Comparison of ENCODE assay signal across 8 cellular contexts in the genomic region with DNA sequence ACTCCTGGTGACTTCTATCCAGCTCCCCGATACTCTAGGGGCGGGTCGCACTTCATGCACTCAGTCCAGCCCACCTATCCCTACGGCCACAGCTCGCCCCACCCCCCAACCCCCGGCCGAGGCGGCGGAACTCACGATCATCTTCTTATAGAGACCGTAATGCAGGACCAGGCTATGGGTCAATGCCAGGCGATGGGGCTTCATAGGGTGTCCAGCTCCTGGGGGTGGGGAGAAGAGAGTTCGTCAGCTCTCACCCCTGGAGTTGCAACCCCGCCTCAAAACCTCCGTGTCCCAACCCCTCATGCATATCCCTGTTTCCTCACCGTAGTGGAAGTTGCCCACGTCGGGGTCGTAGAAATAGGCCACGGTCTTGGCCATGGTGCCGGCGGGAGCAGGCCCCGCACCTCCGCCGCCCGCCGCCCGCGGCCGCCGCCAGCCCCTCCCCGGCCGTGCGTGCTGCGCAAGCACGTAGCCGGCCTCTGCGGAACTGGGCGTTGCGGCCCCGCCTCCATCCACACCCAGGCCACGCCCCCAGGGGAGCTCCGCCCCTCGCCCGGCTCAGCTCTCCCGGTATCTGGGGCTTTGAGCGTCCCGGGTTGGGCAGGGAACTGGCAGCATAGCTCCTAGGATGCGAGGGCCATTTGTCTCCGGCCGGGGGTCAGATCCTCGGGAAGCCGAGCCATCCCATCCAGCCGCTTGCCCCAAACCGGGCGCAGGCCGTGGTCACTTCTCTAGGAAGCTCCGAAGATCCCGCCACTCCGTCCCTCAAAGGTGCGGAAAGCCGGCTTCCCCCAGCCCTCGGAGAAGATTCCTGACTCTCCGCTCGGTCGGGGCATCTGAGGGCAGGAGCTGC. TPM values are rescaled to one million over a fixed set of nuclear protein-coding genes. Genes with fewer than 3 reads are reported as not detected.
DNase-seq lines count a peak whose midpoint lies in the region; ATAC-seq and TF ChIP-seq lines count a peak whose summit lies in the region.

A gene (minus strand): TSS at position 437 of the 853 bp plus-strand sequence. CDS start 59 bp downstream, at position 378.
A gene with protein sequence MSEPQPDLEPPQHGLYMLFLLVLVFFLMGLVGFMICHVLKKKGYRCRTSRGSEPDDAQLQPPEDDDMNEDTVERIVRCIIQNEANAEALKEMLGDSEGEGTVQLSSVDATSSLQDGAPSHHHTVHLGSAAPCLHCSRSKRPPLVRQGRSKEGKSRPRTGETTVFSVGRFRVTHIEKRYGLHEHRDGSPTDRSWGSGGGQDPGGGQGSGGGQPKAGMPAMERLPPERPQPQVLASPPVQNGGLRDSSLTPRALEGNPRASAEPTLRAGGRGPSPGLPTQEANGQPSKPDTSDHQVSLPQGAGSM (plus strand): TSS at position 585 of the 853 bp plus-strand sequence. CDS start 1,229 bp downstream, outside the sequence.

- H3K9me3 ChIP-seq in endodermal cell (ENCODE audit: control insufficient read depth, low read length): no peaks in the 10 kb centered on the region

- H3K4me1 ChIP-seq in endodermal cell (ENCODE audit: control insufficient read depth, insufficient read depth, low read length): no peaks in the 10 kb centered on the region

- H3K4me3 ChIP-seq in endodermal cell (ENCODE audit: low read length): peak within 1 kb of the TSS; percentile 96

- H3K27ac Mint-ChIP-seq in activated CD8-positive, alpha-beta memory T cell treated with anti-CD3 and anti-CD28 coated beads, Interleukin-2, amount 10 ng/mL, durations not matched to agents 7 days and 5 days: peak within 1 kb of the TSS; percentile 94
- peak within 1 kb of the TSS; percentile 93 for H3K27ac Mint-ChIP-seq in endodermal cell

- CTCF ChIA-PET in activated CD8-positive, alpha-beta memory T cell treated with anti-CD3 and anti-CD28 coated beads, Interleukin-2, amount 10 ng/mL, durations not matched to agents 7 days and 5 days (lab: Charles Lee): interaction anchor here (0.7 to 11.1 kb wide), 25 partner anchors 10 to 379 kb away, joined by 3 to 171 read pairs (median 6); a partner anchor contains a TSS

- H3K4me3 Mint-ChIP-seq in activated CD8-positive, alpha-beta memory T cell treated with anti-CD3 and anti-CD28 coated beads, Interleukin-2, amount 10 ng/mL, durations not matched to agents 7 days and 5 days: peak within 1 kb of the TSS; percentile 93
- H3K4me3 Mint-ChIP-seq in endodermal cell: peak within 1 kb of the TSS; percentile 91

- no peak for TF ChIP-seq CTCF in endodermal cell (conservative IDR thresholded peaks at IDR 0.05)

- H3K36me3 ChIP-seq in endodermal cell (ENCODE audit: control insufficient read depth, insufficient read depth, low read length): peaks cover 25% of the 10 kb centered on the region

- H3K4me1 Mint-ChIP-seq in activated CD8-positive, alpha-beta memory T cell treated with anti-CD3 and anti-CD28 coated beads, Interleukin-2, amount 10 ng/mL, durations not matched to agents 7 days and 5 days: peaks cover 59% of the 10 kb centered on the region
- H3K4me1 Mint-ChIP-seq in endodermal cell: peaks cover 15% of the 10 kb centered on the region

- peaks cover 12% of the 10 kb centered on the region for H3K27me3 ChIP-seq in endodermal cell (ENCODE audit: control insufficient read depth, insufficient read depth, low read length, poor library complexity, severe bottlenecking)

- peak; percentile 75 for ATAC-seq in GM19463 (IDR thresholded peaks at IDR 0.05; ENCODE audit: unreplicated experiment)
- ATAC-seq in activated CD8-positive, alpha-beta memory T cell treated with anti-CD3 and anti-CD28 coated beads, Interleukin-2, amount 10 ng/mL, durations not matched to agents 7 days and 5 days: peak; percentile 82

- no peaks in the 10 kb centered on the region for H3K27me3 Mint-ChIP-seq in activated CD8-positive, alpha-beta memory T cell treated with anti-CD3 and anti-CD28 coated beads, Interleukin-2, amount 10 ng/mL, durations not matched to agents 7 days and 5 days
- peaks cover 6% of the 10 kb centered on the region for H3K27me3 Mint-ChIP-seq in endodermal cell (ENCODE audit: insufficient read depth)

- no peaks in the 10 kb centered on the region for H3K9me3 Mint-ChIP-seq in activated CD8-positive, alpha-beta memory T cell treated with anti-CD3 and anti-CD28 coated beads, Interleukin-2, amount 10 ng/mL, durations not matched to agents 7 days and 5 days (ENCODE audit: low read depth)
- H3K9me3 Mint-ChIP-seq in endodermal cell: no peaks in the 10 kb centered on the region

- peaks cover 16% of the 10 kb centered on the region for H3K36me3 Mint-ChIP-seq in activated CD8-positive, alpha-beta memory T cell treated with anti-CD3 and anti-CD28 coated beads, Interleukin-2, amount 10 ng/mL, durations not matched to agents 7 days and 5 days
- peaks cover 6% of the 10 kb centered on the region for H3K36me3 Mint-ChIP-seq in endodermal cell (ENCODE audit: low read depth)

- DNase-seq in CMK (ENCODE audit: low read depth) (peak; percentile 53), HPDE6-E6E7 (ENCODE audit: extremely low spot score) (peak; percentile 92), NOMO-1 treated with dmso at 0.1 percent for 144 hours (lab: John Stamatoyannopoulos, UW; ENCODE audit: unreplicated experiment) (peak; percentile 73), endodermal cell (peak; percentile 99), midbrain (lab: John Stamatoyannopoulos, UW) (peak; percentile 91)
- DNase-seq in activated CD8-positive, alpha-beta memory T cell treated with anti-CD3 and anti-CD28 coated beads, Interleukin-2, amount 10 ng/mL, durations not matched to agents 7 days and 5 days: peak; percentile 95
- DNase-seq in stimulated activated CD8-positive, alpha-beta memory T cell treated with anti-CD3 and anti-CD28 coated beads, Interleukin-15, amount 100 ng/mL, for 4 hours (ENCODE audit: low read depth in 2 of 2): peak; percentile 83 to 89

- H3K27ac ChIP-seq in endodermal cell (ENCODE audit: low read depth, low read length): peak within 1 kb of the TSS; percentile 57

- H3K9ac ChIP-seq in endodermal cell (ENCODE audit: extremely low read depth, low read length, poor library complexity, severe bottlenecking): peak within 1 kb of the TSS; percentile 82

- WGBS in endodermal cell (ENCODE audit: insufficient coverage in 1 of 2, insufficient read length in 1 of 2), 2 experiments: 0% methylated on average over 24 to 66 of the region's 66 CpGs

RNA-seq across cellular contexts. Expression of the first gene that starts in this region (rescaled TPM):
- total RNA-seq in activated CD8-positive, alpha-beta memory T cell treated with anti-CD3 and anti-CD28 coated beads, Interleukin-2, amount 10 ng/mL, durations not matched to agents 7 days and 5 days: 10 to 100 TPM; 87.1 to 90.0 TPM
- 10 to 100 TPM; 73.3 to 78.9 TPM for total RNA-seq in endodermal cell
- 91.5 TPM for polyA plus RNA-seq in endodermal cell (2013, experiment 1 of 2)
- polyA plus RNA-seq in endodermal cell (2013, experiment 2 of 2): 74.8 TPM

RNA-seq across cellular contexts. Expression of the second gene that starts in this region (rescaled TPM):
- total RNA-seq in activated CD8-positive, alpha-beta memory T cell treated with anti-CD3 and anti-CD28 coated beads, Interleukin-2, amount 10 ng/mL, durations not matched to agents 7 days and 5 days: 10 to 100 TPM; 28.0 to 35.8 TPM
- 1 to 10 TPM; 3.1 to 6.2 TPM for total RNA-seq in endodermal cell
- polyA plus RNA-seq in endodermal cell (2013, experiment 1 of 2): 6.4 TPM
- polyA plus RNA-seq in endodermal cell (2013, experiment 2 of 2): 3.8 TPM

Comparison
In these comparisons a context has a peak if more than half of its experiments do, and no peak if none do; other contexts are left out.
1. Peak in every context shown above with its lines: DNase-seq, ATAC-seq, H3K4me3 ChIP-seq and H3K27ac ChIP-seq.
2. RNA of the second gene that starts in this region (total RNA-seq): 28.0 to 35.8 TPM in activated CD8-positive, alpha-beta memory T cell treated with anti-CD3 and anti-CD28 coated beads, Interleukin-2, amount 10 ng/mL, durations not matched to agents 7 days and 5 days; 3.1 to 6.2 TPM in endodermal cell; every median in the first group is over 4 times any median in the second.